In genomic region chr4:108068422-108068821, GRCh38 we compare ENCODE assay signal across 22 cellular contexts.
DNase-seq lines count a peak whose midpoint lies in the region; ATAC-seq and TF ChIP-seq lines count a peak whose summit lies in the region.
"Had no signal": no experiment of that assay in that cellular context is flagged by ENCODE, and none has a peak within 500 bp of the region (broad histone marks: within the 10 kb centered on the region; RNA-seq: fewer than 3 reads in every experiment).

No MANE protein-coding gene starts in this region.

- peaks cover 81 to 86% (median 83%) of the 10 kb centered on the region in 3 donors for H3K4me1 Mint-ChIP-seq in T-cell

- no peak overlapping the region for H3K9ac ChIP-seq in DND-41 (ENCODE audit: low read depth, low read length)

- H3K27me3 ChIP-seq in DND-41 (ENCODE audit: insufficient read depth, low read length, poor library complexity): no peaks in the 10 kb centered on the region
- H3K27me3 ChIP-seq: esophagus squamous epithelium, thyroid gland had no signal

- POLR2A ChIA-PET in T-cell (lab: Charles Lee): no interaction called here

- H3K27ac ChIP-seq in DND-41 (ENCODE audit: low read length): peak overlapping the region; percentile 32; the same call in 1 of the 2 replicates
- H3K27ac ChIP-seq: esophagus squamous epithelium, thyroid gland had no signal

- DNase-seq in AG10803 (ENCODE audit: low read depth) (peak; percentile 79), DND-41 (no peak), T-cell (no peak), fibroblast of the conjunctiva (ENCODE audit: low read depth) (peak; percentile 17), foreskin melanocyte (no peak)
- DNase-seq: activated CD8-positive, alpha-beta memory T cell treated with anti-CD3 and anti-CD28 coated beads, Interleukin-2, amount 50 U/mL, for 48 hours; caudate nucleus; DMS53; esophagus squamous epithelium; HFFc6; mammary epithelial cell; NCI-H187 treated with DMSO at 0.1 percent for 48 hours; NCI-H510A; SHP77; thyroid gland had no signal

- no peaks in the 10 kb centered on the region for H3K9me3 Mint-ChIP-seq in T-cell
- H3K9me3 Mint-ChIP-seq: HFFc6; natural killer cell treated with Interleukin-12 subunit alpha and Interleukin-12 subunit beta and Interleukin-15 and Interleukin-18, amount 100 ng/mL, for 72 hours; stimulated activated effector memory CD8-positive, alpha-beta T cell treated with anti-CD3 and anti-CD28 coated beads, Interleukin-12 subunit alpha, Interleukin-12 subunit beta, amount 100 ng/mL, for 72 hours; T-helper 2 cell treated with Interferon-gamma antibody and Interleukin-4, amounts not matched to agents 5 μg/mL and 100 μg/mL, for 36 hours had no signal

- no peaks in the 10 kb centered on the region for H3K4me1 ChIP-seq in DND-41 (ENCODE audit: insufficient read depth, low read length)

- H3K4me2 ChIP-seq in DND-41 (ENCODE audit: insufficient read depth, low read length): no peak overlapping the region

- peaks cover 86% of the 10 kb centered on the region for H3K79me2 ChIP-seq in DND-41 (ENCODE audit: insufficient read depth, low read length)

- H3K9me3 ChIP-seq in DND-41 (ENCODE audit: insufficient read depth, low read length, severe bottlenecking): no peaks in the 10 kb centered on the region
- H3K9me3 ChIP-seq: esophagus squamous epithelium, thyroid gland had no signal

- no peak overlapping the region for H3K4me3 Mint-ChIP-seq in T-cell
- H3K4me3 Mint-ChIP-seq: HFFc6; natural killer cell treated with Interleukin-12 subunit alpha and Interleukin-12 subunit beta and Interleukin-15 and Interleukin-18, amount 100 ng/mL, for 72 hours; stimulated activated effector memory CD8-positive, alpha-beta T cell treated with anti-CD3 and anti-CD28 coated beads, Interleukin-12 subunit alpha, Interleukin-12 subunit beta, amount 100 ng/mL, for 72 hours; T-helper 2 cell treated with Interferon-gamma antibody and Interleukin-4, amounts not matched to agents 5 μg/mL and 100 μg/mL, for 36 hours had no signal

- H3K36me3 Mint-ChIP-seq in T-cell: peaks cover 47% of the 10 kb centered on the region
- H3K36me3 Mint-ChIP-seq: natural killer cell treated with Interleukin-12 subunit alpha and Interleukin-12 subunit beta and Interleukin-15 and Interleukin-18, amount 100 ng/mL, for 72 hours; stimulated activated effector memory CD8-positive, alpha-beta T cell treated with anti-CD3 and anti-CD28 coated beads, Interleukin-12 subunit alpha, Interleukin-12 subunit beta, amount 100 ng/mL, for 72 hours had no signal

- H3K36me3 ChIP-seq in DND-41 (ENCODE audit: insufficient read depth, low read length): peaks cover 99% of the 10 kb centered on the region
- H3K36me3 ChIP-seq: esophagus squamous epithelium, thyroid gland had no signal

- TF ChIP-seq CTCF in AG10803 (conservative IDR thresholded peaks at IDR 0.05; ENCODE audit: low read length) (no peak), DND-41 (IDR thresholded peaks at IDR 0.05; ENCODE audit: borderline replicate concordance, extremely low read depth, low read length, poor library complexity, severe bottlenecking) (no peak)

- H4K20me1 ChIP-seq in DND-41 (ENCODE audit: insufficient read depth, low read length): peaks cover 47% of the 10 kb centered on the region

- H3K4me3 ChIP-seq in AG10803 (ENCODE audit: low read length) (no peak overlapping the region), DND-41 (ENCODE audit: low read depth in 1 of 2, low read length in 2 of 2) (no peak overlapping the region)
- H3K4me3 ChIP-seq: esophagus squamous epithelium, thyroid gland had no signal

- H3K27ac Mint-ChIP-seq in T-cell: peak overlapping the region; percentile 73 to 82
- H3K27ac Mint-ChIP-seq: HFFc6; progenitor cell of endocrine pancreas; stimulated activated effector memory CD8-positive, alpha-beta T cell treated with anti-CD3 and anti-CD28 coated beads, Interleukin-12 subunit alpha, Interleukin-12 subunit beta, amount 100 ng/mL, for 72 hours; T-helper 2 cell treated with Interferon-gamma antibody and Interleukin-4, amounts not matched to agents 5 μg/mL and 100 μg/mL, for 36 hours had no signal

- no peak for ATAC-seq in DND-41 (ENCODE audit: insufficient read depth, low read depth)
- no peak for ATAC-seq in T-cell (replicated peaks in 1 of 4)
- ATAC-seq in GM18519 (IDR thresholded peaks at IDR 0.05; ENCODE audit: low FRiP score, unreplicated experiment): no peak
- no peak for ATAC-seq in GM19351 (IDR thresholded peaks at IDR 0.05; ENCODE audit: unreplicated experiment)
- ATAC-seq: activated CD4-positive, CD25-positive, alpha-beta regulatory T cell treated with anti-CD3 and anti-CD28 coated beads, Interleukin-2, amount 50 U/mL, for 24 hours; natural killer cell treated with Interleukin-12 subunit alpha and Interleukin-12 subunit beta and Interleukin-15 and Interleukin-18, amount 100 ng/mL, for 72 hours; stimulated activated effector memory CD8-positive, alpha-beta T cell treated with anti-CD3 and anti-CD28 coated beads, Interleukin-12 subunit alpha, Interleukin-12 subunit beta, amount 100 ng/mL, for 72 hours had no signal

- H2AFZ ChIP-seq in DND-41 (ENCODE audit: low read depth, low read length): no peak overlapping the region

- CTCF ChIA-PET in T-cell (lab: Charles Lee): interaction anchor here in 1 of 2 donors (1.0 kb wide), 1 partner anchor 78 kb away, joined by 3 read pairs; no protein-coding TSS in a partner anchor

- no peaks in the 10 kb centered on the region for H3K27me3 Mint-ChIP-seq in T-cell
- H3K27me3 Mint-ChIP-seq: progenitor cell of endocrine pancreas had no signal

Comparison
In these comparisons a context has a peak if more than half of its experiments do, and no peak if none do; other contexts are left out.
1. DNase-seq: peak in AG10803 (single experiment) and fibroblast of the conjunctiva (single experiment); none in DND-41 (single experiment), T-cell (0 of 34) and foreskin melanocyte (single experiment).